16 cellular contexts compared by ENCODE assay signal in genomic region chr2:166240387-166241313, GRCh38.
DNase-seq lines count a peak whose midpoint lies in the region; ATAC-seq and TF ChIP-seq lines count a peak whose summit lies in the region.
"Had no signal": no experiment of that assay in that cellular context is flagged by ENCODE, and none has a peak within 500 bp of the region (broad histone marks: within the 10 kb centered on the region; RNA-seq: fewer than 3 reads in every experiment).

No MANE protein-coding gene starts in this region.

- H3K4me3 Mint-ChIP-seq in Calu3 (ENCODE audit: low read depth, unreplicated experiment) = no peak overlapping the region
- no peak overlapping the region for H3K4me3 Mint-ChIP-seq in stimulated activated naive CD8-positive, alpha-beta T cell treated with anti-CD3 and anti-CD28 coated beads, Interleukin-15, amount 100 ng/mL, for 72 hours
- H3K4me3 Mint-ChIP-seq: activated naive CD8-positive, alpha-beta T cell treated with anti-CD3 and anti-CD28 coated beads, Interleukin-2, amount 50 U/mL, for 24 hours had no signal

- H3K27ac ChIP-seq in mesendoderm (ENCODE audit: low read depth, low read length) = no peak overlapping the region

- H3K18ac ChIP-seq in mesendoderm (ENCODE audit: low read length) = no peak overlapping the region

- CTCF ChIA-PET in Calu3 (lab: Charles Lee) = no interaction called here

- H3K79me2 ChIP-seq in mesendoderm (ENCODE audit: control insufficient read depth, insufficient read depth, low read length) = no peaks in the 10 kb centered on the region

- no peak overlapping the region for H2BK15ac ChIP-seq in mesendoderm (replicated peaks; ENCODE audit: low read depth)

- H2BK120ac ChIP-seq in mesendoderm (ENCODE audit: low read depth, low read length) = no peak overlapping the region

- no peak for ATAC-seq in HG03039 (IDR thresholded peaks at IDR 0.05; ENCODE audit: unreplicated experiment)
- no peak for ATAC-seq in stimulated activated naive CD8-positive, alpha-beta T cell treated with anti-CD3 and anti-CD28 coated beads, Interleukin-15, amount 100 ng/mL, for 72 hours
- ATAC-seq: activated naive CD8-positive, alpha-beta T cell treated with anti-CD3 and anti-CD28 coated beads, Interleukin-2, amount 50 U/mL, for 24 hours; Panc1 had no signal

- no peak overlapping the region for H3K4me2 ChIP-seq in mesendoderm (ENCODE audit: low read length)

- no peaks in the 10 kb centered on the region for H3K79me1 ChIP-seq in mesendoderm (ENCODE audit: low read length)

- peak; percentile 4 for DNase-seq in Calu3
- peak; percentile 62 for DNase-seq in RPMI8226
- peak; percentile 9 for DNase-seq in dermis blood vessel endothelial cell
- DNase-seq in mesendoderm = peak; percentile 2
- no peak for DNase-seq in stimulated activated naive CD8-positive, alpha-beta T cell treated with anti-CD3 and anti-CD28 coated beads, Interleukin-15, amount 100 ng/mL, for 72 hours
- DNase-seq in NCI-H524 treated with DMSO at 0.1 percent for 48 hours (lab: John Stamatoyannopoulos, UW) = no peak
- DNase-seq in cerebellar nuclear complex (lab: John Stamatoyannopoulos, UW) = no peak
- DNase-seq: activated naive CD8-positive, alpha-beta T cell treated with anti-CD3 and anti-CD28 coated beads, Interleukin-2, amount 50 U/mL, for 24 hours; BE2C; GDM1; NCI-H1436; NCI-H2227 treated with DMSO at 0.1 percent for 48 hours; T1000 had no signal

- no TSS peak for BruUV-seq in Calu3 (replicated peaks; lab: Mats Ljungman, UMichigan)

- no peak overlapping the region for H3K23ac ChIP-seq in mesendoderm (ENCODE audit: low read length)

- no peak overlapping the region for H4K8ac ChIP-seq in mesendoderm (ENCODE audit: low read depth, low read length)

- intact Hi-C loops in Calu3 (cut with micrococcal nuclease; ENCODE audit: unreplicated experiment) = loop anchor here (5.0 kb wide), 1 partner anchor 137 kb away; the partner anchor contains the start of gene SCN9A

- no peak overlapping the region for H3K4ac ChIP-seq in mesendoderm (ENCODE audit: low read depth, low read length)

- peaks cover 53% of the 10 kb centered on the region for H3K4me1 Mint-ChIP-seq in Calu3 (ENCODE audit: low read depth, unreplicated experiment)
- H3K4me1 Mint-ChIP-seq in stimulated activated naive CD8-positive, alpha-beta T cell treated with anti-CD3 and anti-CD28 coated beads, Interleukin-15, amount 100 ng/mL, for 72 hours = no peaks in the 10 kb centered on the region
- H3K4me1 Mint-ChIP-seq: activated naive CD8-positive, alpha-beta T cell treated with anti-CD3 and anti-CD28 coated beads, Interleukin-2, amount 50 U/mL, for 24 hours had no signal

- H3K9me3 Mint-ChIP-seq in Calu3 (ENCODE audit: low read depth, unreplicated experiment) = no peaks in the 10 kb centered on the region
- no peaks in the 10 kb centered on the region for H3K9me3 Mint-ChIP-seq in stimulated activated naive CD8-positive, alpha-beta T cell treated with anti-CD3 and anti-CD28 coated beads, Interleukin-15, amount 100 ng/mL, for 72 hours
- H3K9me3 Mint-ChIP-seq: activated naive CD8-positive, alpha-beta T cell treated with anti-CD3 and anti-CD28 coated beads, Interleukin-2, amount 50 U/mL, for 24 hours; activated T-helper 2 cell treated with anti-CD3 and anti-CD28 coated beads, Interferon-gamma antibody, Interleukin-2, Interleukin-4, amounts not matched to agents 10 μg/mL and 5 μg/mL and 100 μg/mL, durations not matched to agents 14 hours and 24 hours and 36 hours had no signal

- no peak overlapping the region for H4K5ac ChIP-seq in mesendoderm (ENCODE audit: low read length)

- H3K4me1 ChIP-seq in mesendoderm (ENCODE audit: control insufficient read depth, low read depth, low read length) = peaks cover 4% of the 10 kb centered on the region
- H3K4me1 ChIP-seq: BE2C had no signal

- H3K9ac ChIP-seq in mesendoderm (ENCODE audit: low read length) = no peak overlapping the region

- H2BK5ac ChIP-seq in mesendoderm (ENCODE audit: low read length) = no peak overlapping the region

- H3K36me3 Mint-ChIP-seq in Calu3 (ENCODE audit: insufficient read depth, unreplicated experiment) = peaks cover 5% of the 10 kb centered on the region

- no CpG with 5 or more reads among the region's 1 CpG for WGBS in mesendoderm (ENCODE audit: extremely low coverage, insufficient coverage, low lambda C conversion rate)

- H3K27me3 Mint-ChIP-seq in Calu3 (ENCODE audit: unreplicated experiment) = no peaks in the 10 kb centered on the region
- no peaks in the 10 kb centered on the region for H3K27me3 Mint-ChIP-seq in stimulated activated naive CD8-positive, alpha-beta T cell treated with anti-CD3 and anti-CD28 coated beads, Interleukin-15, amount 100 ng/mL, for 72 hours
- H3K27me3 Mint-ChIP-seq: activated naive CD8-positive, alpha-beta T cell treated with anti-CD3 and anti-CD28 coated beads, Interleukin-2, amount 50 U/mL, for 24 hours had no signal

- H3K27me3 ChIP-seq in mesendoderm (ENCODE audit: insufficient read depth, low read length, poor library complexity) = no peaks in the 10 kb centered on the region
- H3K27me3 ChIP-seq: BE2C had no signal

- H3K56ac ChIP-seq in mesendoderm (ENCODE audit: low read length) = no peak overlapping the region

- TF ChIP-seq CTCF in Calu3 (IDR thresholded peaks at IDR 0.05; ENCODE audit: unreplicated experiment) = no peak

- no peaks in the 10 kb centered on the region for H3K36me3 ChIP-seq in mesendoderm (ENCODE audit: control insufficient read depth, insufficient read depth, low read length)
- H3K36me3 ChIP-seq: BE2C had no signal

- no peak overlapping the region for H3K4me3 ChIP-seq in mesendoderm (ENCODE audit: low read length)

- peak overlapping the region; percentile 73 for H3K27ac Mint-ChIP-seq in Calu3 (ENCODE audit: unreplicated experiment)
- no peak overlapping the region for H3K27ac Mint-ChIP-seq in stimulated activated naive CD8-positive, alpha-beta T cell treated with anti-CD3 and anti-CD28 coated beads, Interleukin-15, amount 100 ng/mL, for 72 hours
- H3K27ac Mint-ChIP-seq: activated naive CD8-positive, alpha-beta T cell treated with anti-CD3 and anti-CD28 coated beads, Interleukin-2, amount 50 U/mL, for 24 hours; activated T-helper 2 cell treated with anti-CD3 and anti-CD28 coated beads, Interferon-gamma antibody, Interleukin-2, Interleukin-4, amounts not matched to agents 10 μg/mL and 5 μg/mL and 100 μg/mL, durations not matched to agents 14 hours and 24 hours and 36 hours had no signal

- no peak overlapping the region for H2AK5ac ChIP-seq in mesendoderm (ENCODE audit: low read length)

Comparison
In these comparisons a context has a peak if more than half of its experiments do, and no peak if none do; other contexts are left out.
1. DNase-seq: peak in Calu3 (single experiment), RPMI8226 (single experiment), dermis blood vessel endothelial cell (single experiment) and mesendoderm (single experiment); none in stimulated activated naive CD8-positive, alpha-beta T cell treated with anti-CD3 and anti-CD28 coated beads, Interleukin-15, amount 100 ng/mL, for 72 hours (0 of 2), NCI-H524 treated with DMSO at 0.1 percent for 48 hours (single experiment) and cerebellar nuclear complex (0 of 2).